26 cellular contexts compared by ENCODE assay signal in genomic region chr1:176216031-176216430, GRCh38.
"Had no signal": no experiment of that assay in that cellular context is flagged by ENCODE, and none has a peak within 500 bp of the region (broad histone marks: within the 10 kb centered on the region; RNA-seq: fewer than 3 reads in every experiment).

No MANE protein-coding gene starts in this region.

- DNase-seq: colonic mucosa; cortex of kidney; dermis blood vessel endothelial cell; dorsolateral prefrontal cortex; effector CD4-positive, alpha-beta T cell; effector CD8-positive, alpha-beta T cell; effector memory CD4-positive, alpha-beta T cell; effector memory CD8-positive, alpha-beta T cell; endodermal cell; esophagus squamous epithelium; foreskin fibroblast; foreskin keratinocyte; foreskin melanocyte; gastrocnemius medialis; glutamatergic neuron; heart left ventricle; heart right ventricle had no signal

- H3K36me3 ChIP-seq: colonic mucosa, esophagus muscularis mucosa, esophagus squamous epithelium, gastrocnemius medialis, gastroesophageal sphincter, heart left ventricle, heart right ventricle had no signal

- H3K27me3 ChIP-seq: colonic mucosa, dorsolateral prefrontal cortex, esophagus muscularis mucosa, esophagus squamous epithelium, gastrocnemius medialis, gastroesophageal sphincter had no signal

- H3K27ac ChIP-seq: colonic mucosa, coronary artery, epithelial cell of prostate, esophagus muscularis mucosa, esophagus squamous epithelium, foreskin keratinocyte, gastrocnemius medialis, gastroesophageal sphincter, heart left ventricle, heart right ventricle had no signal

- H3K4me1 ChIP-seq: esophagus muscularis mucosa, esophagus squamous epithelium, foreskin keratinocyte, gastrocnemius medialis, gastroesophageal sphincter had no signal

- FAIRE-seq: colon, endometrium, endothelial cell of umbilical vein, frontal cortex had no signal

- H3K9me3 ChIP-seq: colonic mucosa, esophagus muscularis mucosa, esophagus squamous epithelium, gastrocnemius medialis, gastroesophageal sphincter, heart left ventricle, heart right ventricle had no signal

- H3K4me3 ChIP-seq: colonic mucosa, coronary artery, dorsolateral prefrontal cortex, esophagus muscularis mucosa, esophagus squamous epithelium, gastrocnemius medialis, gastroesophageal sphincter, heart left ventricle, heart right ventricle had no signal

- ATAC-seq: effector memory CD8-positive, alpha-beta T cell; esophagus mucosa; gastrocnemius medialis; gastroesophageal sphincter; heart left ventricle; heart right ventricle had no signal
